Comparison of ENCODE assay signal across 22 cellular contexts in genomic region chr11:95516786-95517185, GRCh38.
DNase-seq lines count a peak whose midpoint lies in the region; ATAC-seq, FAIRE-seq and TF ChIP-seq lines count a peak whose summit lies in the region.
"Had no signal": no experiment of that assay in that cellular context is flagged by ENCODE, and none has a peak within 500 bp of the region (broad histone marks: within the 10 kb centered on the region; RNA-seq: fewer than 3 reads in every experiment).

No MANE protein-coding gene starts in this region.

- H2AFZ ChIP-seq in keratinocyte (ENCODE audit: control insufficient read depth, low read length): no peak overlapping the region

- in situ Hi-C loops in gastrocnemius medialis (cut with MboI; ENCODE audit: low sequenced_read_pairs in 4 of 4): loop anchor here in 1 of 4 donors (10.0 kb wide), 1 partner anchor 252 kb away; no protein-coding TSS in a partner anchor
- in situ Hi-C loops in G401 (cut with HindIII; ENCODE audit: low sequenced_read_pairs): no loop called here

- H3K4me2 ChIP-seq in keratinocyte (ENCODE audit: control insufficient read depth, extremely low read depth, insufficient read depth, low read depth, low read length): peak overlapping the region; percentile 25

- no peak for TF ChIP-seq POLR2A in gastrocnemius medialis (IDR thresholded peaks at IDR 0.05)

- ATAC-seq in gastrocnemius medialis: no peak
- ATAC-seq: T-cell had no signal

- H3K27ac ChIP-seq in epithelial cell of prostate (peak overlapping the region; percentile 23), keratinocyte (ENCODE audit: control insufficient read depth, insufficient read depth, low read length) (peak overlapping the region; percentile 40), gastrocnemius medialis (no peak overlapping the region)
- H3K27ac ChIP-seq: spleen had no signal

- H3K79me2 ChIP-seq in keratinocyte (ENCODE audit: control insufficient read depth, insufficient read depth, low read length): no peaks in the 10 kb centered on the region

- no peaks in the 10 kb centered on the region for H3K36me3 ChIP-seq in keratinocyte (ENCODE audit: control insufficient read depth in 2 of 2, extremely low read depth in 1 of 2, insufficient read depth in 2 of 2, low read length in 2 of 2)
- no peaks in the 10 kb centered on the region for H3K36me3 ChIP-seq in gastrocnemius medialis
- H3K36me3 ChIP-seq: spleen, uterus had no signal

- H3K4me1 ChIP-seq in keratinocyte (ENCODE audit: control insufficient read depth, extremely low read depth, insufficient read depth, low read length) (peaks cover 75% of the 10 kb centered on the region), gastrocnemius medialis (peaks cover 0 to 7% of the 10 kb centered on the region in 2 donors)

- no peaks in the 10 kb centered on the region for H4K20me1 ChIP-seq in keratinocyte (ENCODE audit: control insufficient read depth, extremely low read depth, insufficient read depth, low read length)

- no peaks in the 10 kb centered on the region for H3K27me3 ChIP-seq in keratinocyte (ENCODE audit: control insufficient read depth, extremely low read depth, insufficient read depth, low read length)
- H3K27me3 ChIP-seq in gastrocnemius medialis: no peaks in the 10 kb centered on the region
- H3K27me3 ChIP-seq: spleen, uterus had no signal

- FAIRE-seq in keratinocyte (lab: Jason Lieb, UNC): peak; percentile 92
- FAIRE-seq: colon had no signal

- H3K9me3 ChIP-seq in keratinocyte (ENCODE audit: control insufficient read depth, low read depth, low read length) (no peaks in the 10 kb centered on the region), gastrocnemius medialis (no peaks in the 10 kb centered on the region)
- H3K9me3 ChIP-seq: spleen, uterus had no signal

- H3K9me1 ChIP-seq in keratinocyte (ENCODE audit: control insufficient read depth, extremely low read depth, insufficient read depth, low read length): no peaks in the 10 kb centered on the region

- peak; percentile 94 for DNase-seq in AG10803 (ENCODE audit: low read depth)
- DNase-seq in NCI-H69 (lab: John Stamatoyannopoulos, UW): peak; percentile 17
- DNase-seq in epithelial cell of prostate (ENCODE audit: low read depth, low spot score): peak; percentile 73
- DNase-seq in keratinocyte (ENCODE audit: low read depth, low spot score): no peak
- no peak for DNase-seq in NCI-H1105 (lab: John Stamatoyannopoulos, UW)
- no peak for DNase-seq in gastrocnemius medialis
- DNase-seq in NCI-H526 (lab: John Stamatoyannopoulos, UW): no peak
- DNase-seq in G401 (ENCODE audit: low spot score): no peak
- DNase-seq: activated CD8-positive, alpha-beta memory T cell treated with anti-CD3 and anti-CD28 coated beads, Interleukin-2, amount 50 U/mL, for 48 hours; activated gamma-delta T cell; aorta; CD8-positive, alpha-beta memory T cell; DMS79; endodermal cell; MV-4-11; NCI-H2029 treated with DMSO at 0.1 percent for 48 hours; Right ventricle myocardium superior; spleen; stimulated activated CD4-positive, alpha-beta T cell treated with anti-CD3 and anti-CD28 coated beads, Interleukin-4, amount 100 ng/mL, for 4 hours; T-cell; uterus had no signal

- TF ChIP-seq CTCF in AG10803 (conservative IDR thresholded peaks at IDR 0.05; ENCODE audit: low read length) (no peak), keratinocyte (optimal IDR thresholded peaks at IDR 0.05 in 1 of 3, IDR thresholded peaks at IDR 0.05 in 1 of 3, conservative IDR thresholded peaks at IDR 0.05 in 1 of 3; ENCODE audit: extremely low read depth in 1 of 3, insufficient read depth in 2 of 3, low read length in 3 of 3) (no peak), gastrocnemius medialis (IDR thresholded peaks at IDR 0.05 in 4 of 5, conservative IDR thresholded peaks at IDR 0.05 in 1 of 5) (no peak)

- H3K4me3 ChIP-seq in AG10803 (ENCODE audit: low read length): no peak overlapping the region
- no peak overlapping the region for H3K4me3 ChIP-seq in keratinocyte (ENCODE audit: control insufficient read depth in 2 of 3, extremely low read depth in 1 of 3, insufficient read depth in 2 of 3, low read depth in 1 of 3, low read length in 3 of 3)
- no peak overlapping the region for H3K4me3 ChIP-seq in gastrocnemius medialis
- H3K4me3 ChIP-seq: spleen, uterus had no signal

- H3K9ac ChIP-seq in keratinocyte (ENCODE audit: control insufficient read depth, extremely low read depth, insufficient read depth, low read length): no peak overlapping the region

- intact Hi-C loops in gastrocnemius medialis (cut with DNase I; ENCODE audit: low total_unique reads): no loop called here

- dilution Hi-C loops in keratinocyte (cut with MboI; ENCODE audit: extremely low pct_ligation_motif_present, low sequenced_read_pairs): no loop called here

Comparison
In these comparisons a context has a peak if more than half of its experiments do, and no peak if none do; other contexts are left out.
1. DNase-seq: peak in AG10803 (single experiment), NCI-H69 (single experiment) and epithelial cell of prostate (single experiment); none in keratinocyte (single experiment), NCI-H1105 (single experiment), gastrocnemius medialis (0 of 2), NCI-H526 (0 of 2) and G401 (single experiment).
2. H3K27ac ChIP-seq: peak in epithelial cell of prostate (single experiment) and keratinocyte (single experiment); none in gastrocnemius medialis (0 of 4).